Comparison of ENCODE assay signal across 1 cellular context in the genomic region with DNA sequence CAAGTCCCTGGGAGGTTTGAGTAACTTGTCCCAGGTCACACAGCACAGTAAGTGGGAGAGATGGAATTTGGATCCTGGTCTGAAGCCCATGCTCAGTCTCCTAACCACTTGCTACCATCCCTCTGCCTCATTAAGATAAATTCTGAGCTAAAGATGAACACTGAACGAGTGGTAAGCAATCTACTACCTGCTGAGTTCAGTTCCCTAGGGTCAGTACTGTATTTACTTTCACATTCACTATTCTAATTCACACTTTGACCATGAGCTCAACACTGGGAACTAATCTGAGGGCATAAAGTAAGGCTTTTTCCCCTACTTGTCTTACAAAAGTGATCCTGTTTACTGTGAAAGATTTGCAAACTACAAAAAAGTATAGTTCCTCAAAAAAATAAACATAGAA.
TF ChIP-seq lines count a peak whose summit lies in the region.

No MANE protein-coding gene starts in this region.

TF ChIP-seq in K562, 482 proteins besides CTCF, POLR2A, EP300 and RAD21:
- TF ChIP-seq RBM39 (optimal IDR thresholded peaks at IDR 0.05; ENCODE audit: low read depth, low read length) (no peak), ZNF561 (CRISPR knock-in tag; conservative IDR thresholded peaks at IDR 0.05) (no peak), MAFG (tag; conservative IDR thresholded peaks at IDR 0.05) (no peak), BACH1 (tag; IDR thresholded peaks at IDR 0.05) (no peak), SMAD1 (IDR thresholded peaks at IDR 0.05; ENCODE audit: low read depth, low read length, partially characterized antibody) (no peak), ZNF408 (CRISPR knock-in tag; IDR thresholded peaks at IDR 0.05; ENCODE audit: low read depth) (no peak)
- TF ChIP-seq, protein P1, sequence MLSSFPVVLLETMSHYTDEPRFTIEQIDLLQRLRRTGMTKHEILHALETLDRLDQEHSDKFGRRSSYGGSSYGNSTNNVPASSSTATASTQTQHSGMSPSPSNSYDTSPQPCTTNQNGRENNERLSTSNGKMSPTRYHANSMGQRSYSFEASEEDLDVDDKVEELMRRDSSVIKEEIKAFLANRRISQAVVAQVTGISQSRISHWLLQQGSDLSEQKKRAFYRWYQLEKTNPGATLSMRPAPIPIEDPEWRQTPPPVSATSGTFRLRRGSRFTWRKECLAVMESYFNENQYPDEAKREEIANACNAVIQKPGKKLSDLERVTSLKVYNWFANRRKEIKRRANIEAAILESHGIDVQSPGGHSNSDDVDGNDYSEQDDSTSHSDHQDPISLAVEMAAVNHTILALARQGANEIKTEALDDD (IDR thresholded peaks at IDR 0.05) = 0 out of 2 replicates have a peak, but pooled peaks have one; percentile 38
